16 cellular contexts compared by ENCODE assay signal in genomic region chr5:172686539-172687390, GRCh38.
"Had no signal": no experiment of that assay in that cellular context is flagged by ENCODE, and none has a peak within 500 bp of the region (broad histone marks: within the 10 kb centered on the region; RNA-seq: fewer than 3 reads in every experiment).

No MANE protein-coding gene starts in this region.

- H3K9me3 ChIP-seq: breast epithelium, prostate gland, SJCRH30, thyroid gland had no signal

- ATAC-seq: activated CD8-positive, alpha-beta T cell treated with anti-CD3 and anti-CD28 coated beads, Interleukin-2, amount 10 ng/mL, durations not matched to agents 7 days and 5 days; natural killer cell treated with Interleukin-12 subunit alpha and Interleukin-12 subunit beta and Interleukin-15 and Interleukin-18, amount 100 ng/mL, for 72 hours; stimulated activated naive CD8-positive, alpha-beta T cell treated with anti-CD3 and anti-CD28 coated beads, Interleukin-15, amount 100 ng/mL, for 72 hours had no signal

- H3K27me3 Mint-ChIP-seq: natural killer cell treated with Interleukin-12 subunit alpha and Interleukin-12 subunit beta and Interleukin-15 and Interleukin-18, amount 100 ng/mL, for 72 hours had no signal

- H3K4me3 Mint-ChIP-seq: activated CD8-positive, alpha-beta T cell treated with anti-CD3 and anti-CD28 coated beads, Interleukin-2, amount 10 ng/mL, durations not matched to agents 7 days and 5 days; activated naive CD8-positive, alpha-beta T cell treated with anti-CD3 and anti-CD28 coated beads, Interleukin-2, amount 10 ng/mL, durations not matched to agents 7 days and 5 days; natural killer cell treated with Interleukin-12 subunit alpha and Interleukin-12 subunit beta and Interleukin-15 and Interleukin-18, amount 100 ng/mL, for 72 hours; stimulated activated naive CD8-positive, alpha-beta T cell treated with anti-CD3 and anti-CD28 coated beads, Interleukin-15, amount 100 ng/mL, for 72 hours had no signal

- H3K36me3 Mint-ChIP-seq: activated naive CD8-positive, alpha-beta T cell treated with anti-CD3 and anti-CD28 coated beads, Interleukin-2, amount 10 ng/mL, durations not matched to agents 7 days and 5 days; natural killer cell treated with Interleukin-12 subunit alpha and Interleukin-12 subunit beta and Interleukin-15 and Interleukin-18, amount 100 ng/mL, for 72 hours had no signal

- H3K36me3 ChIP-seq: breast epithelium, prostate gland, thyroid gland had no signal

- H3K27me3 ChIP-seq: breast epithelium, SJCRH30, thyroid gland had no signal

- H3K27ac Mint-ChIP-seq: activated CD8-positive, alpha-beta T cell treated with anti-CD3 and anti-CD28 coated beads, Interleukin-2, amount 10 ng/mL, durations not matched to agents 7 days and 5 days; activated naive CD8-positive, alpha-beta T cell treated with anti-CD3 and anti-CD28 coated beads, Interleukin-2, amount 10 ng/mL, durations not matched to agents 7 days and 5 days; natural killer cell treated with Interleukin-12 subunit alpha and Interleukin-12 subunit beta and Interleukin-15 and Interleukin-18, amount 100 ng/mL, for 72 hours; stimulated activated naive CD8-positive, alpha-beta T cell treated with anti-CD3 and anti-CD28 coated beads, Interleukin-15, amount 100 ng/mL, for 72 hours had no signal

- DNase-seq: activated CD4-positive, alpha-beta T cell treated with anti-CD3 and anti-CD28 coated beads for 4 hours; activated CD8-positive, alpha-beta memory T cell treated with anti-CD3 and anti-CD28 coated beads, Interleukin-2, amount 50 U/mL, for 48 hours; activated CD8-positive, alpha-beta T cell treated with anti-CD3 and anti-CD28 coated beads, Interleukin-2, amount 10 ng/mL, durations not matched to agents 7 days and 5 days; activated naive CD8-positive, alpha-beta T cell treated with anti-CD3 and anti-CD28 coated beads, Interleukin-2, amount 10 ng/mL, durations not matched to agents 7 days and 5 days; anterior cingulate cortex; hypothalamus; mammary epithelial cell; nucleus accumbens; SJCRH30; stimulated activated CD4-positive, alpha-beta T cell treated with anti-CD3 and anti-CD28 coated beads, Interleukin-4, amount 100 ng/mL, for 4 hours; stimulated activated naive CD8-positive, alpha-beta T cell treated with anti-CD3 and anti-CD28 coated beads, Interleukin-15, amount 100 ng/mL, for 72 hours; SW 1271; thyroid gland had no signal

- H3K27ac ChIP-seq: SJCRH30, thyroid gland had no signal

- H3K4me3 ChIP-seq: breast epithelium, prostate gland, SJCRH30, thyroid gland had no signal

- H3K9me3 Mint-ChIP-seq: activated naive CD8-positive, alpha-beta T cell treated with anti-CD3 and anti-CD28 coated beads, Interleukin-2, amount 10 ng/mL, durations not matched to agents 7 days and 5 days; natural killer cell treated with Interleukin-12 subunit alpha and Interleukin-12 subunit beta and Interleukin-15 and Interleukin-18, amount 100 ng/mL, for 72 hours; stimulated activated naive CD8-positive, alpha-beta T cell treated with anti-CD3 and anti-CD28 coated beads, Interleukin-15, amount 100 ng/mL, for 72 hours had no signal
